8 cellular contexts compared by ENCODE assay signal in the genomic region with DNA sequence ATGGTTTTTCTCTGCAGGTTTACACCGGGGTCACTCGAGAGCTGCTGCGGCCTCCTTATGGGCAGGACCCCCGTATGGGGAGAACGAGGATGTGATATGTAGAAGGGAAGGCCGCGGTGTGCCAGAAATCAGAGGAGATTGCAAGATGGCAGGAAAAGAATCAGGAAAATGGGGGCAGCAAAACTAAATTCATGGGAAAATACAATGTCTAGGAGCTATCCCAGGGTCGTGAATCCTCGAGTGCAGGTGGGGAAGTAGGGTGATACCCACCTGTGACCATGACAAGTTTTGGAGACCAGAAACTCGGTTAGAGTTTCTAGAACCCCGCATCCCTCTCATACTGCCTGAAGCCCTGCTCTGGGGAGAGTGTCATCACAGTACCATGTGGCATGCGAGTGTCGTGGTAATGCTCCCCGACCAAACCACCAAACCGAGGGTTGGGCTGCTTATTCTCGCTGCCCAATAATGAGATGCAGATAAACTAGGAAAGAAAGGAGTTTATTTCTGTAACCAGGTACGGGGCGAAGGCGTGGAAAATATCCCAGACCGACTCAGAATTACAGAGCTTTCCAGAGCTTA. TPM values are rescaled to one million over a fixed set of nuclear protein-coding genes. Genes with fewer than 3 reads are reported as not detected.
A peak's percentile ranks its signal among the peaks of the same experiment; 100 is the strongest.
DNase-seq lines count a peak whose midpoint lies in the region; ATAC-seq, FAIRE-seq and TF ChIP-seq lines count a peak whose summit lies in the region.

No MANE protein-coding gene starts in this region.

- H3K36me3 ChIP-seq in neural cell (ENCODE audit: insufficient read depth, low read length) = no peaks in the 10 kb centered on the region

- H3K4me3 Mint-ChIP-seq in effector memory CD8-positive, alpha-beta T cell = peak overlapping the region; percentile 97 to 100

- peaks cover 3% of the 10 kb centered on the region for H3F3A ChIP-seq in neural cell (ENCODE audit: insufficient read depth, low read length, poor library complexity, severe bottlenecking)

- no peak for TF ChIP-seq RAD21 in neural cell (conservative IDR thresholded peaks at IDR 0.05)

- H3K27ac ChIP-seq in neural cell (ENCODE audit: low read length) = peak overlapping the region; percentile 89

- peak overlapping the region; percentile 88 for H3K4me2 ChIP-seq in neural cell (ENCODE audit: low read length)

- DNase-seq in GM12892 (ENCODE audit: insufficient read length) = no peak
- DNase-seq in activated CD4-positive, alpha-beta T cell treated with anti-CD3 and anti-CD28 coated beads for 4 hours = peak; percentile 33 to 45
- peak; percentile 41 to 58 (median 45) for DNase-seq in effector memory CD8-positive, alpha-beta T cell
- DNase-seq in NK-92 (lab: John Stamatoyannopoulos, UW; ENCODE audit: unreplicated experiment) = no peak
- no peak for DNase-seq in MV-4-11 (lab: John Stamatoyannopoulos, UW)

- FAIRE-seq in GM12892 (lab: Jason Lieb, UNC) = peak; percentile 76

- TF ChIP-seq CTCF in neural cell (IDR thresholded peaks at IDR 0.05; ENCODE audit: poor library complexity, severe bottlenecking) = no peak

- H3K27ac Mint-ChIP-seq in effector memory CD8-positive, alpha-beta T cell = peak overlapping the region; percentile 99 to 100

- peak overlapping the region; percentile 87 for H2AFZ ChIP-seq in neural cell (ENCODE audit: low read depth, low read length)

- peak overlapping the region; percentile 99 for H3K4me3 ChIP-seq in neural cell (ENCODE audit: low read length)

- H3K9ac ChIP-seq in neural cell (ENCODE audit: low read length) = peak overlapping the region; percentile 81

- no peak for TF ChIP-seq EP300 in neural cell (conservative IDR thresholded peaks at IDR 0.05; ENCODE audit: poor library complexity, severe bottlenecking)

- ATAC-seq in HG03469 (IDR thresholded peaks at IDR 0.05; ENCODE audit: unreplicated experiment) (peak; percentile 20), HG03439 (IDR thresholded peaks at IDR 0.05; ENCODE audit: unreplicated experiment) (no peak)
- peak; percentile 45 for ATAC-seq in effector memory CD8-positive, alpha-beta T cell (replicated peaks)

- H3K9me2 ChIP-seq in neural cell (ENCODE audit: insufficient read depth, low read length) = no peaks in the 10 kb centered on the region

- H3K9me3 Mint-ChIP-seq in effector memory CD8-positive, alpha-beta T cell = no peaks in the 10 kb centered on the region

- no peaks in the 10 kb centered on the region for H3K27me3 ChIP-seq in neural cell (ENCODE audit: insufficient read depth, low read depth, low read length)

- H3K27me3 Mint-ChIP-seq in effector memory CD8-positive, alpha-beta T cell = no peaks in the 10 kb centered on the region

- peaks cover 32 to 37% of the 10 kb centered on the region in 2 donors for H3K4me1 Mint-ChIP-seq in effector memory CD8-positive, alpha-beta T cell (ENCODE audit: low read depth in 2 of 2)

- no peak for TF ChIP-seq POLR2A in GM12892 (IDR thresholded peaks at IDR 0.05; ENCODE audit: low read depth, low read length)

- H3K9me3 ChIP-seq in neural cell (ENCODE audit: low read length) = no peaks in the 10 kb centered on the region

- no peaks in the 10 kb centered on the region for H4K20me1 ChIP-seq in neural cell (ENCODE audit: insufficient read depth)

- H3K79me2 ChIP-seq in neural cell (replicated peaks; ENCODE audit: insufficient read depth, low read length) = peaks cover 10% of the 10 kb centered on the region

- peaks cover 47% of the 10 kb centered on the region for H3K36me3 Mint-ChIP-seq in effector memory CD8-positive, alpha-beta T cell (ENCODE audit: insufficient read depth)

TF ChIP-seq in neural cell, 6 proteins besides CTCF, POLR2A, EP300 and RAD21:
- TF ChIP-seq, protein P1, sequence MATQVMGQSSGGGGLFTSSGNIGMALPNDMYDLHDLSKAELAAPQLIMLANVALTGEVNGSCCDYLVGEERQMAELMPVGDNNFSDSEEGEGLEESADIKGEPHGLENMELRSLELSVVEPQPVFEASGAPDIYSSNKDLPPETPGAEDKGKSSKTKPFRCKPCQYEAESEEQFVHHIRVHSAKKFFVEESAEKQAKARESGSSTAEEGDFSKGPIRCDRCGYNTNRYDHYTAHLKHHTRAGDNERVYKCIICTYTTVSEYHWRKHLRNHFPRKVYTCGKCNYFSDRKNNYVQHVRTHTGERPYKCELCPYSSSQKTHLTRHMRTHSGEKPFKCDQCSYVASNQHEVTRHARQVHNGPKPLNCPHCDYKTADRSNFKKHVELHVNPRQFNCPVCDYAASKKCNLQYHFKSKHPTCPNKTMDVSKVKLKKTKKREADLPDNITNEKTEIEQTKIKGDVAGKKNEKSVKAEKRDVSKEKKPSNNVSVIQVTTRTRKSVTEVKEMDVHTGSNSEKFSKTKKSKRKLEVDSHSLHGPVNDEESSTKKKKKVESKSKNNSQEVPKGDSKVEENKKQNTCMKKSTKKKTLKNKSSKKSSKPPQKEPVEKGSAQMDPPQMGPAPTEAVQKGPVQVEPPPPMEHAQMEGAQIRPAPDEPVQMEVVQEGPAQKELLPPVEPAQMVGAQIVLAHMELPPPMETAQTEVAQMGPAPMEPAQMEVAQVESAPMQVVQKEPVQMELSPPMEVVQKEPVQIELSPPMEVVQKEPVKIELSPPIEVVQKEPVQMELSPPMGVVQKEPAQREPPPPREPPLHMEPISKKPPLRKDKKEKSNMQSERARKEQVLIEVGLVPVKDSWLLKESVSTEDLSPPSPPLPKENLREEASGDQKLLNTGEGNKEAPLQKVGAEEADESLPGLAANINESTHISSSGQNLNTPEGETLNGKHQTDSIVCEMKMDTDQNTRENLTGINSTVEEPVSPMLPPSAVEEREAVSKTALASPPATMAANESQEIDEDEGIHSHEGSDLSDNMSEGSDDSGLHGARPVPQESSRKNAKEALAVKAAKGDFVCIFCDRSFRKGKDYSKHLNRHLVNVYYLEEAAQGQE (IDR thresholded peaks at IDR 0.05; ENCODE audit: borderline replicate concordance) = no peak
- TF ChIP-seq MXI1 (conservative IDR thresholded peaks at IDR 0.05; ENCODE audit: poor library complexity, severe bottlenecking) (no peak), SMC3 (conservative IDR thresholded peaks at IDR 0.05; ENCODE audit: poor library complexity) (no peak), EZH2 (IDR thresholded peaks at IDR 0.05; ENCODE audit: borderline replicate concordance, insufficient read depth, low read length, poor library complexity, severe bottlenecking) (no peak), TAF1 (IDR thresholded peaks at IDR 0.05; ENCODE audit: low read depth) (no peak), POLR2AphosphoS5 (IDR thresholded peaks at IDR 0.05) (no peak)
TF ChIP-seq in neural cell: peak in this region for 0.

RNA-seq across cellular contexts. Expression of a gene that starts 0.8 kb away (rescaled TPM):
- 27.8 TPM for polyA plus RNA-seq in GM12892 (2012; ENCODE audit: missing spikeins)
- 25.7 and 28.5 TPM in 2 replicates for polyA plus RNA-seq in neural cell
- polyA minus RNA-seq in neural cell = 33.1 and 41.4 TPM in 2 replicates

RNA-seq across cellular contexts. Expression of a gene that starts 17.3 kb away (rescaled TPM):
- 0.25 TPM for polyA plus RNA-seq in GM12892 (2012; ENCODE audit: missing spikeins)
- polyA plus RNA-seq in neural cell = 0.10 TPM in 1 of 2 replicates, not detected in the other
- 0.23 and 0.24 TPM in 2 replicates for polyA minus RNA-seq in neural cell

RNA-seq across cellular contexts. Expression of a gene that starts 52.0 kb away (rescaled TPM):
- polyA plus RNA-seq in GM12892 (2012; ENCODE audit: missing spikeins) = 26.7 TPM
- 121 and 131 TPM in 2 replicates for polyA plus RNA-seq in neural cell
- polyA minus RNA-seq in neural cell = 190 and 193 TPM in 2 replicates

Comparison
In these comparisons a context has a peak if more than half of its experiments do, and no peak if none do; other contexts are left out.
1. DNase-seq: peak in activated CD4-positive, alpha-beta T cell treated with anti-CD3 and anti-CD28 coated beads for 4 hours (2 of 2) and effector memory CD8-positive, alpha-beta T cell (3 of 3); none in GM12892 (single experiment), NK-92 (single experiment) and MV-4-11 (single experiment).